31 cellular contexts compared by ENCODE assay signal in the genomic region with DNA sequence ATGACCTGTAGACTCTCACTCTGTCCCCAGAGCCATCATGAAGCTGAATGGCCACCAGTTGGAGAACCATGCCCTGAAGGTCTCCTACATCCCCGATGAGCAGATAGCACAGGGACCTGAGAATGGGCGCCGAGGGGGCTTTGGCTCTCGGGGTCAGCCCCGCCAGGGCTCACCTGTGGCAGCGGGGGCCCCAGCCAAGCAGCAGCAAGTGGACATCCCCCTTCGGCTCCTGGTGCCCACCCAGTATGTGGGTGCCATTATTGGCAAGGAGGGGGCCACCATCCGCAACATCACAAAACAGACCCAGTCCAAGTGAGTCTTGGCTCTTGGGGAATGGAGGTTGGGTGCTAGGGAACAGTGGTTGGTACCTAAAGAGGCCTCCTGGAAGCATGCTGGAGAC. TPM values are rescaled to one million over a fixed set of nuclear protein-coding genes. Genes with fewer than 3 reads are reported as not detected.
"Had no signal": no experiment of that assay in that cellular context is flagged by ENCODE, and none has a peak within 500 bp of the region (broad histone marks: within the 10 kb centered on the region; RNA-seq: fewer than 3 reads in every experiment).

No MANE protein-coding gene starts in this region.

- H3K27me3 ChIP-seq: colonic mucosa had no signal

- DNase-seq: activated B cell treated with CpG ODN at 0.5 μM for 24 hours; activated CD4-positive, alpha-beta T cell treated with anti-CD3 and anti-CD28 coated beads for 48 hours; activated CD4-positive, alpha-beta T cell treated with anti-CD3 and anti-CD28 coated beads, Interleukin-2, amount 50 U/mL, for 1 hour; activated CD4-positive, alpha-beta T cell treated with anti-CD3 and anti-CD28 coated beads, Interleukin-2, amount 50 U/mL, for 48 hours; activated CD8-positive, alpha-beta memory T cell treated with anti-CD3 and anti-CD28 coated beads for 24 hours; activated CD8-positive, alpha-beta T cell treated with anti-CD3 and anti-CD28 coated beads for 36 hours; activated effector memory CD4-positive, alpha-beta T cell treated with Interleukin-2 at 50 U/mL for 16 hours; activated gamma-delta T cell treated with Interleukin-2 at 50 U/mL for 16 hours; activated naive CD4-positive, alpha-beta T cell treated with anti-CD3 and anti-CD28 coated beads, Interleukin-2, amount 50 U/mL, for 16 hours; activated naive CD4-positive, alpha-beta T cell treated with Interleukin-2 at 50 U/mL for 16 hours; activated T-cell treated with anti-CD3 and anti-CD28 coated beads, Interleukin-2, amount 50 U/mL, for 4 hours; amniotic stem cell; anterior cingulate cortex; body of pancreas; central memory CD4-positive, alpha-beta T cell; cerebellar nuclear complex; colonic mucosa; dorsolateral prefrontal cortex; effector memory CD8-positive, alpha-beta T cell; erythroblast; foreskin keratinocyte; gastrocnemius medialis; glutamatergic neuron; heart left ventricle; T-helper 1 cell; T-helper 17 cell; T1000; WERI-Rb-1 had no signal

- H3K9me3 ChIP-seq: body of pancreas, colonic mucosa, esophagus muscularis mucosa, gastrocnemius medialis, heart left ventricle had no signal

- H3K4me1 ChIP-seq: body of pancreas, colonic mucosa, foreskin keratinocyte, gastrocnemius medialis, heart left ventricle had no signal

- H3K27ac ChIP-seq: body of pancreas, colonic mucosa, dorsolateral prefrontal cortex, esophagus muscularis mucosa, foreskin keratinocyte, gastrocnemius medialis, heart left ventricle, WERI-Rb-1 had no signal

- H3K36me3 ChIP-seq: colonic mucosa, esophagus muscularis mucosa, gastrocnemius medialis, heart left ventricle had no signal

- H3K4me3 ChIP-seq: body of pancreas, colonic mucosa, dorsolateral prefrontal cortex, esophagus muscularis mucosa, gastrocnemius medialis, heart left ventricle had no signal

- ATAC-seq: activated CD4-positive, CD25-positive, alpha-beta regulatory T cell treated with anti-CD3 and anti-CD28 coated beads, Interleukin-2, amount 50 U/mL, for 24 hours; activated CD8-positive, alpha-beta T cell treated with anti-CD3 and anti-CD28 coated beads for 36 hours; activated T-cell treated with anti-CD3 and anti-CD28 coated beads, Interleukin-2, amount 50 U/mL, for 4 hours; activated T-helper 17 cell treated with anti-CD3 and anti-CD28 coated beads, Interleukin-2, amount 50 U/mL, for 72 hours; body of pancreas; effector memory CD8-positive, alpha-beta T cell; foreskin keratinocyte; gastrocnemius medialis; heart left ventricle; T-helper 17 cell had no signal

RNA-seq across cellular contexts. Expression of gene IGF2BP1, which starts 41.0 kb away (rescaled TPM):
- total RNA-seq: body of pancreas, dorsolateral prefrontal cortex, esophagus muscularis mucosa, foreskin keratinocyte, gastrocnemius medialis, heart left ventricle, T-helper 17 cell had no signal
- polyA plus RNA-seq: foreskin keratinocyte had no signal
